Comparison of ENCODE assay signal across 24 cellular contexts in the genomic region with DNA sequence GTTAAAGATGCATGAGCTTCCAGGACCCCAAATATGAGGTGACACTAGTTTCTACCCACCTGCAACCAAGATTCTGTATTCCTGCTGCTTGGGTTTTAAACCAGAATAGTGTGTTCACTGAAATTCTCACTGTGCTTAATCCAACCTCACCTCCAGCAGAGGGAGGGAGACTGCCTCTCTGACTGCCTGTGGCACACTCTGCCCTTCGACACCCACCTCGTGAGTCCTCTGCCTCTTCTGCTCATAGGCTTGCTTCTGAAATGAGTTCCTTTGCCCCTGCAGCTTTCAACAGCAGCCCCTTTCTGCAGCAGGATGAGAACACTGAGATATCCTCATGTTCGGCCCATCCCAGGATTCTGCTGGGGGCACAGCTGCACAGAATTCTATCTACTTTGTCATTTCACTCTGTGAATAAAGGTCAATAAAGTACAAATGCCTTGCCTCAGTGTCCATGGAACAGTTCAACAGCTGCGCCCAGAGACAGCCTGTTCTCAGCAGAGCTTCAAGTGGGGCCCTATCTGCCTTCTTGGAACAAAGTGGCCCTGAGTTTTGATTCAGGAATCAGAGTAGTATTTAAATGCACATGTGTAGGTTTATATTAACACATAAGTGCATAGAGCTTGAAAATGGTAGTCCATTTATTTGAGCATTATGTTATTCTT.
"Had no signal": no experiment of that assay in that cellular context is flagged by ENCODE, and none has a peak within 500 bp of the region (broad histone marks: within the 10 kb centered on the region; RNA-seq: fewer than 3 reads in every experiment).

No MANE protein-coding gene starts in this region.

- H3K27ac Mint-ChIP-seq: memory B cell; naive B cell; stimulated activated effector memory CD8-positive, alpha-beta T cell treated with anti-CD3 and anti-CD28 coated beads, Interleukin-12 subunit alpha, Interleukin-12 subunit beta, amount 100 ng/mL, for 72 hours; type B pancreatic cell had no signal

- H3K27me3 ChIP-seq: gastrocnemius medialis, heart right ventricle, left lung, neutrophil, right atrium auricular region, suprapubic skin, thyroid gland, uterus had no signal

- H3K27ac ChIP-seq: dorsolateral prefrontal cortex, gastrocnemius medialis, heart right ventricle, left lung, lower lobe of right lung, neutrophil, right atrium auricular region, suprapubic skin, thyroid gland, uterus had no signal

- H3K27me3 Mint-ChIP-seq: memory B cell, type B pancreatic cell had no signal

- H3K4me3 ChIP-seq: dorsolateral prefrontal cortex, gastrocnemius medialis, heart right ventricle, left lung, lower lobe of right lung, right atrium auricular region, smooth muscle cell, suprapubic skin, thyroid gland, uterus had no signal

- H3K4me3 Mint-ChIP-seq: memory B cell; naive B cell; nephron; stimulated activated effector memory CD8-positive, alpha-beta T cell treated with anti-CD3 and anti-CD28 coated beads, Interleukin-12 subunit alpha, Interleukin-12 subunit beta, amount 100 ng/mL, for 72 hours; type B pancreatic cell had no signal

- H3K4me1 ChIP-seq: gastrocnemius medialis, left lung, lower lobe of right lung, right atrium auricular region, suprapubic skin had no signal

- H3K4me1 Mint-ChIP-seq: memory B cell; naive B cell; stimulated activated effector memory CD8-positive, alpha-beta T cell treated with anti-CD3 and anti-CD28 coated beads, Interleukin-12 subunit alpha, Interleukin-12 subunit beta, amount 100 ng/mL, for 72 hours had no signal

- H3K9me3 ChIP-seq: gastrocnemius medialis, heart right ventricle, left lung, lower lobe of right lung, neutrophil, right atrium auricular region, suprapubic skin, thyroid gland, uterus had no signal

- H3K9me3 Mint-ChIP-seq: nephron had no signal

- ATAC-seq: esophagus mucosa; gastrocnemius medialis; left lung; lower lobe of right lung; stimulated activated effector memory CD8-positive, alpha-beta T cell treated with anti-CD3 and anti-CD28 coated beads, Interleukin-12 subunit alpha, Interleukin-12 subunit beta, amount 100 ng/mL, for 72 hours; stimulated activated naive CD8-positive, alpha-beta T cell treated with anti-CD3 and anti-CD28 coated beads, Interleukin-15, Interleukin-2, amounts not matched to agents 100 U/mL and 50 U/mL, for 24 hours had no signal

- H3K36me3 Mint-ChIP-seq: memory B cell; naive B cell; stimulated activated effector memory CD8-positive, alpha-beta T cell treated with anti-CD3 and anti-CD28 coated beads, Interleukin-12 subunit alpha, Interleukin-12 subunit beta, amount 100 ng/mL, for 72 hours; type B pancreatic cell had no signal

- DNase-seq: cortex of kidney; dorsolateral prefrontal cortex; effector CD8-positive, alpha-beta T cell; gastrocnemius medialis; heart right ventricle; hypothalamus; islet precursor cell; left lung; lower lobe of right lung; naive B cell; stimulated activated CD4-positive, alpha-beta T cell treated with anti-CD3 and anti-CD28 coated beads, Interleukin-2, amount 100 ng/mL, for 48 hours; stimulated activated CD8-positive, alpha-beta memory T cell treated with anti-CD3 and anti-CD28 coated beads, Interleukin-4, amount 100 ng/mL, for 48 hours; stimulated activated naive CD8-positive, alpha-beta T cell treated with anti-CD3 and anti-CD28 coated beads, Interleukin-15, Interleukin-2, amounts not matched to agents 100 U/mL and 50 U/mL, for 24 hours; uterus had no signal

- H3K36me3 ChIP-seq: gastrocnemius medialis, heart right ventricle, left lung, lower lobe of right lung, neutrophil, right atrium auricular region, suprapubic skin, thyroid gland, uterus had no signal
